Comparison of ENCODE assay signal across 8 cellular contexts in genomic region chr1:100400332-100400933, GRCh38. TPM values are rescaled to one million over a fixed set of nuclear protein-coding genes. Genes with fewer than 3 reads are reported as not detected.
DNase-seq lines count a peak whose midpoint lies in the region; ATAC-seq and TF ChIP-seq lines count a peak whose summit lies in the region.

No MANE protein-coding gene starts in this region.

- no peaks in the 10 kb centered on the region for H3K4me1 ChIP-seq in gastrocnemius medialis

- no peaks in the 10 kb centered on the region for H3K27me3 ChIP-seq in gastrocnemius medialis

- intact Hi-C loops in gastrocnemius medialis (cut with DNase I; ENCODE audit: low total_unique reads) = no loop called here

- ATAC-seq in GM18858 (IDR thresholded peaks at IDR 0.05; ENCODE audit: unreplicated experiment) (peak; percentile 52), esophagus mucosa (peak; percentile 51), gastrocnemius medialis (peak in 1 of 2 donors; percentile 58), GM21528 (IDR thresholded peaks at IDR 0.05; ENCODE audit: low FRiP score, unreplicated experiment) (no peak)

- DNase-seq in HT1080 (ENCODE audit: low read depth) = peak; percentile 46
- peak; percentile 15 to 26 for DNase-seq in gastrocnemius medialis
- no peak for DNase-seq in EL
- DNase-seq in DMS 273 treated with DMSO at 0.1 percent for 48 hours (lab: John Stamatoyannopoulos, UW) = no peak

- H3K36me3 ChIP-seq in gastrocnemius medialis = no peaks in the 10 kb centered on the region

- in situ Hi-C loops in gastrocnemius medialis (cut with MboI; ENCODE audit: low sequenced_read_pairs in 4 of 4) = no loop called here

- H3K27ac ChIP-seq in VCaP = peak overlapping the region; percentile 12
- H3K27ac ChIP-seq in gastrocnemius medialis = peak overlapping the region in 3 of 4 donors; percentile 32 to 40 (median 38)

- TF ChIP-seq CTCF in VCaP (conservative IDR thresholded peaks at IDR 0.05) (no peak), gastrocnemius medialis (IDR thresholded peaks at IDR 0.05 in 4 of 5, conservative IDR thresholded peaks at IDR 0.05 in 1 of 5) (no peak)

- peak in 1 of 2 donors; percentile 30 for TF ChIP-seq POLR2A in gastrocnemius medialis (IDR thresholded peaks at IDR 0.05)

- no peak overlapping the region for H3K4me3 ChIP-seq in gastrocnemius medialis

- no peaks in the 10 kb centered on the region for H3K9me3 ChIP-seq in gastrocnemius medialis

RNA-seq across cellular contexts. Expression of gene CDC14A, which starts 48.1 kb away (rescaled TPM):
- total RNA-seq in HT1080 (2014; rRNA removed; shearing (Covaris generic)) = 1.8 and 2.4 TPM in 2 replicates
- polyA plus RNA-seq in HT1080 (2015; cell fraction: cytosol; rRNA removed) = 1.4 and 1.6 TPM in 2 replicates
- 1.9 and 2.3 TPM in 2 replicates for polyA plus RNA-seq in HT1080 (2015; cell fraction: nucleus; rRNA removed)
- total RNA-seq in esophagus mucosa (2.7 TPM), gastrocnemius medialis (10 to 100 TPM in 1 of 4 donors, 1 to 10 TPM in 3; 2.1 to 10.0 (median 6.0) TPM)

Comparison
In these comparisons a context has a peak if more than half of its experiments do, and no peak if none do; other contexts are left out.
1. DNase-seq: peak in HT1080 (single experiment) and gastrocnemius medialis (2 of 2); none in EL (single experiment) and DMS 273 treated with DMSO at 0.1 percent for 48 hours (single experiment).